Comparison of ENCODE assay signal across 8 cellular contexts in the genomic region with DNA sequence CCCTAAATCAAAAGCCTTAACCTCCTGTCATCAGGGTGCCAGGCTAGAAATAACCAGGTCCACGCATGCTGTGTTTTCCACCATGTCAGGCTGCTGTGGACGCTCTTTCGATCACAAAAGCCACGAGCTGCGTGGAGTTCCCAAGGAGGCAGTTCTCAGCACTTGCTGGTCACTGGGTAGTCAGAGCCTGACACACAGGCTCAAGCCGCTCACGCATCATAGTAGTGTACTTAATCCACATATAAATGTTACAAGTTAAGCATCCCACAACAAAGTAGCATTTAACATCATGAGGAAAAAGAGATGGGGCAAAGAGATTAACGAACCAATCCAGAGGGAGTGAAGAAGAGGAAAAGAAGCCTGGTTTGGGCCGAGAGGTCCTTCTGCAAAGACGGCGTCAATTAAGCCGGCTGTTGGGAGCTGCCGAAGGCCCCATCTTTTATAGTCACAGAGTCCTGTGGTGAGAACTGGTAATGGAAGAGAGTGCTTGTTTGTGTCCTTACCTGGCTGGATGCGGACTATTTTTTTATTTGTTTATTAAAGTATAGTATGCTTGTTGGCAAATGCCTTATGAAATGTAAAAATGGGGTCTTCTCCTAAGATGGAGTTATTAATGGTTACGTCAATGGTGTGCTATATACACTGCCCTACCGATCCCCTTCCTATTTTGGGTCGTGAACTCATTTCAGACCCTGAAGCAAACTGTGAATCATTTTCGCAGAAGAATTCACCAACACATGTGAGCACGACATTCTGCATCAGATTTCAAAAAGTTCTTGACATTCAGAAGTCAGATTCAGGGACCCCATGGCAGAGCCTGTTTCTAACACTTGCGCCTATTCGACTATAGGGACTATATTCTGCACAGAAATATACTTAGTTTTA. TPM values are rescaled to one million over a fixed set of nuclear protein-coding genes. Genes with fewer than 3 reads are reported as not detected.
A peak's percentile ranks its signal among the peaks of the same experiment; 100 is the strongest.
DNase-seq lines count a peak whose midpoint lies in the region; ATAC-seq and TF ChIP-seq lines count a peak whose summit lies in the region.

No MANE protein-coding gene starts in this region.

- H2AFZ ChIP-seq in trophoblast cell (ENCODE audit: insufficient read depth, low read length, poor library complexity): peak overlapping the region; percentile 89

- no CpG with 5 or more reads among the region's 21 CpGs for WGBS in trophoblast cell (ENCODE audit: extremely low coverage, insufficient coverage, insufficient read length)

- peak overlapping the region; percentile 27 for H2BK12ac ChIP-seq in trophoblast cell (ENCODE audit: low read length)

- peak overlapping the region; percentile 77 for H3K4ac ChIP-seq in trophoblast cell (ENCODE audit: low read depth, low read length)

- peaks cover 25% of the 10 kb centered on the region for H3K36me3 Mint-ChIP-seq in activated CD4-positive, alpha-beta memory T cell treated with anti-CD3 and anti-CD28 coated beads for 36 hours

- in situ Hi-C loops in GM13976 (cut with MboI; ENCODE audit: low sequenced_read_pairs, unreplicated experiment): loop anchor here (10.0 kb wide), 1 partner anchor 385 kb away; no protein-coding TSS in a partner anchor

- intact Hi-C loops in activated CD4-positive, alpha-beta memory T cell treated with anti-CD3 and anti-CD28 coated beads for 36 hours (cut with micrococcal nuclease): loop anchor here (1.0 to 5.0 kb wide), 10 partner anchors 57 to 1146 kb away; a partner anchor contains a TSS

- H3K27ac Mint-ChIP-seq in activated CD4-positive, alpha-beta memory T cell treated with anti-CD3 and anti-CD28 coated beads for 36 hours: peak overlapping the region; percentile 87

- peak overlapping the region; percentile 90 for H2BK5ac ChIP-seq in trophoblast cell (ENCODE audit: low read depth, low read length, poor library complexity)

- peak overlapping the region; percentile 96 for H3K18ac ChIP-seq in trophoblast cell (ENCODE audit: low read length)

- H4K12ac ChIP-seq in trophoblast cell (ENCODE audit: low read depth, low read length): peak overlapping the region; percentile 96

- peak overlapping the region; percentile 63 for H3K27ac ChIP-seq in trophoblast cell (ENCODE audit: low read depth, low read length)

- no peak overlapping the region for H3K23ac ChIP-seq in trophoblast cell (ENCODE audit: low read length)

- no peaks in the 10 kb centered on the region for H3K36me3 ChIP-seq in trophoblast cell (ENCODE audit: control insufficient read depth in 1 of 2, insufficient read depth in 2 of 2, low read length in 2 of 2)

- DNase-seq in DMS 273 (lab: John Stamatoyannopoulos, UW; ENCODE audit: unreplicated experiment): peak; percentile 51
- no peak for DNase-seq in DMS 273 treated with DMSO at 0.1 percent for 48 hours (lab: John Stamatoyannopoulos, UW)
- DNase-seq in HT1080 (ENCODE audit: low read depth): peak; percentile 38
- DNase-seq in activated CD4-positive, alpha-beta memory T cell treated with anti-CD3 and anti-CD28 coated beads for 36 hours: peak; percentile 48
- DNase-seq in fibroblast of villous mesenchyme (ENCODE audit: low read depth): peak; percentile 48
- peak; percentile 33 to 34 for DNase-seq in trophoblast cell
- no peak for DNase-seq in GM13976 (ENCODE audit: low spot score)

- CTCF ChIA-PET in activated CD4-positive, alpha-beta memory T cell treated with anti-CD3 and anti-CD28 coated beads for 36 hours (lab: Charles Lee): interaction anchor here (0.7 to 4.4 kb wide), 8 partner anchors 11 to 386 kb away, joined by 3 to 20 read pairs (median 4); a partner anchor contains a TSS

- peak overlapping the region; percentile 90 for H2AK5ac ChIP-seq in trophoblast cell (ENCODE audit: low read length)

- peak overlapping the region; percentile 96 for H3K4me2 ChIP-seq in trophoblast cell (ENCODE audit: low read length)

- peaks cover 45% of the 10 kb centered on the region for H3K4me1 Mint-ChIP-seq in activated CD4-positive, alpha-beta memory T cell treated with anti-CD3 and anti-CD28 coated beads for 36 hours (ENCODE audit: low read depth)

- peak overlapping the region; percentile 90 for H4K91ac ChIP-seq in trophoblast cell (ENCODE audit: low read depth, low read length)

- H3K27me3 Mint-ChIP-seq in activated CD4-positive, alpha-beta memory T cell treated with anti-CD3 and anti-CD28 coated beads for 36 hours: no peaks in the 10 kb centered on the region

- peak; percentile 2 for ATAC-seq in GM21360 (IDR thresholded peaks at IDR 0.05; ENCODE audit: unreplicated experiment)

- H3K4me1 ChIP-seq in trophoblast cell (ENCODE audit: control insufficient read depth in 1 of 2, insufficient read depth in 2 of 2, low read length in 2 of 2): peaks cover 9 to 11% of the 10 kb centered on the region in 2 experiments

- H3K9me3 Mint-ChIP-seq in activated CD4-positive, alpha-beta memory T cell treated with anti-CD3 and anti-CD28 coated beads for 36 hours: no peaks in the 10 kb centered on the region

- H3K79me1 ChIP-seq in trophoblast cell (ENCODE audit: low read length): peaks cover 15% of the 10 kb centered on the region

- TF ChIP-seq CTCF in fibroblast of villous mesenchyme (IDR thresholded peaks at IDR 0.05; ENCODE audit: insufficient read depth, low read depth, low read length) (no peak), GM13976 (IDR thresholded peaks at IDR 0.05; ENCODE audit: borderline replicate concordance, control extremely low read depth, extremely low read depth, insufficient read depth, missing control alignments) (no peak)

- no peaks in the 10 kb centered on the region for H3K27me3 ChIP-seq in trophoblast cell (ENCODE audit: insufficient read depth, low read length)

- H3K79me2 ChIP-seq in trophoblast cell (ENCODE audit: control insufficient read depth, insufficient read depth, low read length, poor library complexity): peaks cover 18% of the 10 kb centered on the region

- H4K8ac ChIP-seq in trophoblast cell (ENCODE audit: low read depth, low read length): peak overlapping the region; percentile 98

- POLR2A ChIA-PET in activated CD4-positive, alpha-beta memory T cell treated with anti-CD3 and anti-CD28 coated beads for 36 hours (lab: Charles Lee): interaction anchor here (0.9 to 3.5 kb wide), 11 partner anchors 55 to 746 kb away, joined by 3 to 26 read pairs (median 6); a partner anchor contains a TSS

- H2BK120ac ChIP-seq in trophoblast cell (ENCODE audit: insufficient read depth, low read length, poor library complexity): peak overlapping the region; percentile 56

- peak overlapping the region; percentile 88 for H3K4me3 ChIP-seq in fibroblast of villous mesenchyme (ENCODE audit: low read depth, low read length)
- H3K4me3 ChIP-seq in trophoblast cell (ENCODE audit: low read depth, low read length): peak overlapping the region; percentile 84

- H3K4me3 Mint-ChIP-seq in activated CD4-positive, alpha-beta memory T cell treated with anti-CD3 and anti-CD28 coated beads for 36 hours: peak overlapping the region; percentile 91

- H3K9ac ChIP-seq in trophoblast cell (ENCODE audit: low read length): peak overlapping the region; percentile 99

- H3K14ac ChIP-seq in trophoblast cell (ENCODE audit: low read length): peak overlapping the region; percentile 98

- no peaks in the 10 kb centered on the region for H3K9me3 ChIP-seq in trophoblast cell (ENCODE audit: insufficient read depth, low read depth, low read length)

RNA-seq across cellular contexts. Expression of a gene that starts 0.7 kb away (rescaled TPM):
- 23.1 and 26.1 TPM in 2 replicates for total RNA-seq in HT1080 (2014; rRNA removed; shearing (Covaris generic))
- polyA plus RNA-seq in HT1080 (2015; cell fraction: cytosol; rRNA removed): 27.4 and 28.7 TPM in 2 replicates
- polyA plus RNA-seq in HT1080 (2015; cell fraction: nucleus; rRNA removed): 42.3 and 43.2 TPM in 2 replicates
- 10 to 100 TPM; 23.1 to 27.1 TPM for total RNA-seq in activated CD4-positive, alpha-beta memory T cell treated with anti-CD3 and anti-CD28 coated beads for 36 hours
- 10.6 and 19.9 TPM in 2 replicates for total RNA-seq in fibroblast of villous mesenchyme
- 6.9 and 7.4 TPM in 2 replicates for polyA plus RNA-seq in trophoblast cell (2013)

RNA-seq across cellular contexts. Expression of a gene that starts 1.0 kb away (rescaled TPM):
- 32.1 and 34.0 TPM in 2 replicates for total RNA-seq in HT1080 (2014; rRNA removed; shearing (Covaris generic))
- 41.5 and 44.7 TPM in 2 replicates for polyA plus RNA-seq in HT1080 (2015; cell fraction: cytosol; rRNA removed)
- 41.8 and 47.2 TPM in 2 replicates for polyA plus RNA-seq in HT1080 (2015; cell fraction: nucleus; rRNA removed)
- 10 to 100 TPM; 54.0 to 54.4 TPM for total RNA-seq in activated CD4-positive, alpha-beta memory T cell treated with anti-CD3 and anti-CD28 coated beads for 36 hours
- 35.4 and 110 TPM in 2 replicates for total RNA-seq in fibroblast of villous mesenchyme
- 17.1 and 17.5 TPM in 2 replicates for polyA plus RNA-seq in trophoblast cell (2013)

Comparison
In these comparisons a context has a peak if more than half of its experiments do, and no peak if none do; other contexts are left out.
1. DNase-seq: peak in DMS 273 (single experiment), HT1080 (single experiment), activated CD4-positive, alpha-beta memory T cell treated with anti-CD3 and anti-CD28 coated beads for 36 hours (single experiment), fibroblast of villous mesenchyme (single experiment) and trophoblast cell (2 of 2); none in DMS 273 treated with DMSO at 0.1 percent for 48 hours (single experiment) and GM13976 (single experiment).